11 cellular contexts compared by ENCODE assay signal in genomic region chr10:7520496-7521485, GRCh38.
DNase-seq lines count a peak whose midpoint lies in the region; ATAC-seq and TF ChIP-seq lines count a peak whose summit lies in the region.
"Had no signal": no experiment of that assay in that cellular context is flagged by ENCODE, and none has a peak within 500 bp of the region (broad histone marks: within the 10 kb centered on the region; RNA-seq: fewer than 3 reads in every experiment).

No MANE protein-coding gene starts in this region.

- H3K27ac ChIP-seq in right lobe of liver (no peak overlapping the region), gastroesophageal sphincter (no peak overlapping the region)
- H3K27ac ChIP-seq: thyroid gland had no signal

- no peak for TF ChIP-seq EP300 in gastroesophageal sphincter (IDR thresholded peaks at IDR 0.05)

- H3K36me3 ChIP-seq in right lobe of liver (no peaks in the 10 kb centered on the region), gastroesophageal sphincter (no peaks in the 10 kb centered on the region)
- H3K36me3 ChIP-seq: thyroid gland had no signal

- H3K9me3 ChIP-seq in right lobe of liver (no peaks in the 10 kb centered on the region), gastroesophageal sphincter (no peaks in the 10 kb centered on the region)
- H3K9me3 ChIP-seq: thyroid gland had no signal

- WGBS in right lobe of liver (ENCODE audit: insufficient coverage, low coverage, low lambda C conversion rate, missing lambda C conversion rate): 56% methylated on average over 9 of the region's 11 CpGs
- 69 to 79% methylated on average over 7 to 9 of the region's 11 CpGs for WGBS in gastroesophageal sphincter (ENCODE audit: low coverage in 1 of 2), 2 donors

- H3K4me3 ChIP-seq in right lobe of liver (no peak overlapping the region), gastroesophageal sphincter (no peak overlapping the region)
- H3K4me3 ChIP-seq: thyroid gland had no signal

- DNase-seq in kidney glomerular epithelial cell (lab: John Stamatoyannopoulos, UW): peak; percentile 85
- DNase-seq in right lobe of liver: no peak
- DNase-seq in RKO (ENCODE audit: low spot score): no peak
- DNase-seq: stimulated activated CD4-positive, alpha-beta T cell treated with anti-CD3 and anti-CD28 coated beads, Interleukin-1b, Interleukin-23, amount 100 ng/mL, for 48 hours; T-cell; thyroid gland had no signal

- TF ChIP-seq CTCF in right lobe of liver (IDR thresholded peaks at IDR 0.05): no peak
- no peak for TF ChIP-seq CTCF in gastroesophageal sphincter (IDR thresholded peaks at IDR 0.05)

- ATAC-seq in GM18519 (IDR thresholded peaks at IDR 0.05; ENCODE audit: low FRiP score, unreplicated experiment): peak; percentile 78
- ATAC-seq in GM21390 (IDR thresholded peaks at IDR 0.05; ENCODE audit: unreplicated experiment): peak; percentile 67
- peak; percentile 93 for ATAC-seq in HG03175 (IDR thresholded peaks at IDR 0.05; ENCODE audit: unreplicated experiment)
- ATAC-seq in right lobe of liver: no peak
- ATAC-seq in gastroesophageal sphincter: no peak
- ATAC-seq in HG02870 (IDR thresholded peaks at IDR 0.05; ENCODE audit: unreplicated experiment): no peak
- ATAC-seq: T-cell had no signal

- H3K4me1 ChIP-seq in right lobe of liver (no peaks in the 10 kb centered on the region), gastroesophageal sphincter (no peaks in the 10 kb centered on the region)
- H3K4me1 ChIP-seq: thyroid gland had no signal

- intact Hi-C loops in right lobe of liver (cut with DNase I): no loop called here

- TF ChIP-seq POLR2A in right lobe of liver (IDR thresholded peaks at IDR 0.05) (no peak), gastroesophageal sphincter (IDR thresholded peaks at IDR 0.05) (no peak)

- H3K27me3 ChIP-seq in right lobe of liver (no peaks in the 10 kb centered on the region), gastroesophageal sphincter (peaks cover 43% of the 10 kb centered on the region)
- H3K27me3 ChIP-seq: thyroid gland had no signal

Comparison
In these comparisons a context has a peak if more than half of its experiments do, and no peak if none do; other contexts are left out.
1. ATAC-seq: peak in GM18519 (single experiment), GM21390 (single experiment) and HG03175 (single experiment); none in right lobe of liver (0 of 4), gastroesophageal sphincter (single experiment) and HG02870 (single experiment).